20 cellular contexts compared by ENCODE assay signal in genomic region chr20:54657268-54657826, GRCh38.
"Had no signal": no experiment of that assay in that cellular context is flagged by ENCODE, and none has a peak within 500 bp of the region (broad histone marks: within the 10 kb centered on the region; RNA-seq: fewer than 3 reads in every experiment).

No MANE protein-coding gene starts in this region.

- H3K4me1 ChIP-seq: esophagus muscularis mucosa, right atrium auricular region had no signal

- H3K27ac Mint-ChIP-seq: activated CD4-positive, alpha-beta T cell treated with anti-CD3 and anti-CD28 coated beads, Interleukin-2, amount 10 ng/mL, durations not matched to agents 24 days and 14 days; activated CD8-positive, alpha-beta T cell treated with anti-CD3 and anti-CD28 coated beads for 36 hours; activated naive CD8-positive, alpha-beta T cell treated with anti-CD3 and anti-CD28 coated beads for 36 hours; activated T-helper 17 cell treated with anti-CD3 and anti-CD28 coated beads, Interleukin-2, amount 50 U/mL, for 72 hours; dendritic cell treated with granulocyte-macrophage colony-stimulating factor and Interleukin-4, amounts not matched to agents 40 ng/mL and 50 ng/mL, for 4 days; progenitor cell of endocrine pancreas; stimulated activated naive CD8-positive, alpha-beta T cell treated with anti-CD3 and anti-CD28 coated beads, Interleukin-15, amount 100 ng/mL, for 72 hours had no signal

- H3K27me3 ChIP-seq: esophagus muscularis mucosa, left lung, right atrium auricular region had no signal

- H3K36me3 Mint-ChIP-seq: activated naive CD8-positive, alpha-beta T cell treated with anti-CD3 and anti-CD28 coated beads for 36 hours had no signal

- H3K4me3 ChIP-seq: esophagus muscularis mucosa, heart left ventricle, left lung, right atrium auricular region, skin epidermis had no signal

- H3K9me3 Mint-ChIP-seq: activated CD4-positive, alpha-beta T cell treated with anti-CD3 and anti-CD28 coated beads, Interleukin-2, amount 10 ng/mL, durations not matched to agents 24 days and 14 days; activated CD8-positive, alpha-beta T cell treated with anti-CD3 and anti-CD28 coated beads for 36 hours; activated naive CD8-positive, alpha-beta T cell treated with anti-CD3 and anti-CD28 coated beads for 36 hours; activated T-helper 17 cell treated with anti-CD3 and anti-CD28 coated beads, Interleukin-2, amount 50 U/mL, for 72 hours; dendritic cell treated with granulocyte-macrophage colony-stimulating factor and Interleukin-4, amounts not matched to agents 40 ng/mL and 50 ng/mL, for 4 days; neural crest cell; stimulated activated naive CD8-positive, alpha-beta T cell treated with anti-CD3 and anti-CD28 coated beads, Interleukin-15, amount 100 ng/mL, for 72 hours had no signal

- DNase-seq: activated CD4-positive, alpha-beta T cell treated with anti-CD3 and anti-CD28 coated beads, Interleukin-2, amount 10 ng/mL, durations not matched to agents 24 days and 14 days; activated CD8-positive, alpha-beta T cell treated with anti-CD3 and anti-CD28 coated beads for 36 hours; activated naive CD4-positive, alpha-beta T cell; activated naive CD8-positive, alpha-beta T cell treated with anti-CD3 and anti-CD28 coated beads for 36 hours; activated T-cell treated with anti-CD3 and anti-CD28 coated beads, Interleukin-2, amount 50 U/mL, for 1 hour; amniotic stem cell; effector CD8-positive, alpha-beta T cell; heart left ventricle; kidney; left lung; mammary epithelial cell; stimulated activated naive CD8-positive, alpha-beta T cell treated with anti-CD3 and anti-CD28 coated beads, Interleukin-15, amount 100 ng/mL, for 72 hours; trophoblast cell had no signal

- H3K9me3 ChIP-seq: esophagus muscularis mucosa, left lung, right atrium auricular region had no signal

- H3K36me3 ChIP-seq: esophagus muscularis mucosa, heart left ventricle, left lung, right atrium auricular region had no signal

- H3K4me1 Mint-ChIP-seq: activated CD4-positive, alpha-beta T cell treated with anti-CD3 and anti-CD28 coated beads, Interleukin-2, amount 10 ng/mL, durations not matched to agents 24 days and 14 days; activated naive CD8-positive, alpha-beta T cell treated with anti-CD3 and anti-CD28 coated beads for 36 hours; activated T-helper 17 cell treated with anti-CD3 and anti-CD28 coated beads, Interleukin-2, amount 50 U/mL, for 72 hours; stimulated activated naive CD8-positive, alpha-beta T cell treated with anti-CD3 and anti-CD28 coated beads, Interleukin-15, amount 100 ng/mL, for 72 hours had no signal

- H3K27ac ChIP-seq: esophagus muscularis mucosa, heart left ventricle, left lung, right atrium auricular region, skin epidermis had no signal

- H3K4me3 Mint-ChIP-seq: activated CD4-positive, alpha-beta T cell treated with anti-CD3 and anti-CD28 coated beads, Interleukin-2, amount 10 ng/mL, durations not matched to agents 24 days and 14 days; activated CD8-positive, alpha-beta T cell treated with anti-CD3 and anti-CD28 coated beads for 36 hours; activated naive CD8-positive, alpha-beta T cell treated with anti-CD3 and anti-CD28 coated beads for 36 hours; activated T-helper 17 cell treated with anti-CD3 and anti-CD28 coated beads, Interleukin-2, amount 50 U/mL, for 72 hours; dendritic cell treated with granulocyte-macrophage colony-stimulating factor and Interleukin-4, amounts not matched to agents 40 ng/mL and 50 ng/mL, for 4 days; neural crest cell; stimulated activated naive CD8-positive, alpha-beta T cell treated with anti-CD3 and anti-CD28 coated beads, Interleukin-15, amount 100 ng/mL, for 72 hours had no signal

- ATAC-seq: activated CD8-positive, alpha-beta T cell treated with anti-CD3 and anti-CD28 coated beads for 36 hours; activated T-helper 17 cell treated with anti-CD3 and anti-CD28 coated beads, Interleukin-2, amount 50 U/mL, for 72 hours; heart left ventricle; left lung; stimulated activated naive CD8-positive, alpha-beta T cell treated with anti-CD3 and anti-CD28 coated beads, Interleukin-15, amount 100 ng/mL, for 72 hours had no signal
